In genomic region chr22:42615860-42616175, GRCh38 we compare ENCODE assay signal across 8 cellular contexts. TPM values are rescaled to one million over a fixed set of nuclear protein-coding genes. Genes with fewer than 3 reads are reported as not detected.
DNase-seq lines count a peak whose midpoint lies in the region; ATAC-seq and TF ChIP-seq lines count a peak whose summit lies in the region.
"Not testable (repeated sequence)": the region's sequence is repeated elsewhere in the genome, so short reads cannot be mapped to it uniquely, and the experiment has no call there.

No MANE protein-coding gene starts in this region.

- not testable (repeated sequence) for TF ChIP-seq CTCF in Calu3 (IDR thresholded peaks at IDR 0.05; ENCODE audit: unreplicated experiment); MM.1S (IDR thresholded peaks at IDR 0.05; ENCODE audit: low read length); MCF 10A (IDR thresholded peaks at IDR 0.05; ENCODE audit: unreplicated experiment); fibroblast of pulmonary artery (IDR thresholded peaks at IDR 0.05; ENCODE audit: low read length, missing control alignments); psoas muscle (IDR thresholded peaks at IDR 0.05); type B pancreatic cell (conservative IDR thresholded peaks at IDR 0.05)

- not testable (repeated sequence) for H3K9me2 ChIP-seq in MM.1S (replicated peaks; ENCODE audit: insufficient read depth, low read length)

- CTCF ChIA-PET in Calu3 (lab: Charles Lee) (interaction anchor here (0.7 to 1.9 kb wide), 2 partner anchors 44 to 252 kb away, joined by 3 to 7 read pairs; no protein-coding TSS in a partner anchor), MCF 10A (lab: Yijun Ruan, JAX) (interaction anchor here (0.8 kb wide), 1 partner anchor 102 kb away, joined by 3 read pairs; no protein-coding TSS in a partner anchor)

- not testable (repeated sequence) for H3K36me3 ChIP-seq in MM.1S (replicated peaks; ENCODE audit: insufficient read depth, low read length); mesendoderm (ENCODE audit: control insufficient read depth, insufficient read depth, low read length)
- H3K36me3 ChIP-seq in psoas muscle (ENCODE audit: insufficient read depth in 1 of 2, low read depth in 1 of 2), result peaks cover 0 to 23% of the 10 kb centered on the region in 2 donors

- BruUV-seq in Calu3 (replicated peaks; lab: Mats Ljungman, UMichigan); MCF 10A (replicated peaks; lab: Mats Ljungman, UMichigan): not testable (repeated sequence)

- H3K36me3 Mint-ChIP-seq in Calu3 (ENCODE audit: insufficient read depth, unreplicated experiment), result peaks cover 65% of the 10 kb centered on the region
- H3K36me3 Mint-ChIP-seq in activated CD4-positive, alpha-beta T cell treated with anti-CD3 and anti-CD28 coated beads, Interleukin-2, amount 10 ng/mL, durations not matched to agents 24 days and 14 days (ENCODE audit: low read depth), result peaks cover 24% of the 10 kb centered on the region
- peaks cover 42% of the 10 kb centered on the region for H3K36me3 Mint-ChIP-seq in MCF 10A (ENCODE audit: insufficient read depth, unreplicated experiment)
- H3K36me3 Mint-ChIP-seq in type B pancreatic cell, result not testable (repeated sequence)

- peak overlapping the region; percentile 92 for H3K27ac ChIP-seq in MM.1S (ENCODE audit: low read length)
- not testable (repeated sequence) for H3K27ac ChIP-seq in mesendoderm (ENCODE audit: low read depth, low read length)
- peak overlapping the region; percentile 92 for H3K27ac ChIP-seq in psoas muscle

- H3K27me3 ChIP-seq in MM.1S (replicated peaks; ENCODE audit: insufficient read depth, low read length); mesendoderm (ENCODE audit: insufficient read depth, low read length, poor library complexity); psoas muscle (ENCODE audit: insufficient read depth in 3 of 3, low read length in 2 of 3): not testable (repeated sequence)

- peaks cover 35% of the 10 kb centered on the region for H3K79me2 ChIP-seq in MM.1S (ENCODE audit: low read length)
- H3K79me2 ChIP-seq in mesendoderm (ENCODE audit: control insufficient read depth, insufficient read depth, low read length), result peaks cover 35% of the 10 kb centered on the region

- not testable (repeated sequence) for H4K8ac ChIP-seq in mesendoderm (ENCODE audit: low read depth, low read length)

- H2BK15ac ChIP-seq in mesendoderm (replicated peaks; ENCODE audit: low read depth), result not testable (repeated sequence)

- not testable (repeated sequence) for H3K9me3 Mint-ChIP-seq in Calu3 (ENCODE audit: low read depth, unreplicated experiment); activated CD4-positive, alpha-beta T cell treated with anti-CD3 and anti-CD28 coated beads, Interleukin-2, amount 10 ng/mL, durations not matched to agents 24 days and 14 days; MCF 10A (ENCODE audit: unreplicated experiment); type B pancreatic cell

- H3K23ac ChIP-seq in mesendoderm (ENCODE audit: low read length), result not testable (repeated sequence)

- H3K4ac ChIP-seq in mesendoderm (ENCODE audit: low read depth, low read length), result not testable (repeated sequence)

- not testable (repeated sequence) for DNase-seq in Calu3; MM.1S; activated CD4-positive, alpha-beta T cell treated with anti-CD3 and anti-CD28 coated beads, Interleukin-2, amount 10 ng/mL, durations not matched to agents 24 days and 14 days; MCF 10A (ENCODE audit: unreplicated experiment); fibroblast of pulmonary artery (ENCODE audit: low read depth); mesendoderm; type B pancreatic cell (ENCODE audit: extremely low spot score, unreplicated experiment)
- peak; percentile 47 to 77 for DNase-seq in psoas muscle

- H4K5ac ChIP-seq in mesendoderm (ENCODE audit: low read length), result not testable (repeated sequence)

- not testable (repeated sequence) for H3K4me1 ChIP-seq in MM.1S (ENCODE audit: low read length); mesendoderm (ENCODE audit: control insufficient read depth, low read depth, low read length)
- H3K4me1 ChIP-seq in psoas muscle, result peaks cover 36% of the 10 kb centered on the region

- H2AFZ ChIP-seq in MM.1S (ENCODE audit: low read length), result peak overlapping the region; percentile 31

- intact Hi-C loops in Calu3 (cut with micrococcal nuclease; ENCODE audit: unreplicated experiment); MCF 10A (cut with micrococcal nuclease): not testable (repeated sequence)
- intact Hi-C loops in activated CD4-positive, alpha-beta T cell treated with anti-CD3 and anti-CD28 coated beads, Interleukin-2, amount 10 ng/mL, durations not matched to agents 24 days and 14 days (cut with micrococcal nuclease), result loop anchor here (1.0 to 2.0 kb wide), 2 partner anchors 33 kb away; partner anchors contain the start of gene CYB5R3
- intact Hi-C loops in psoas muscle (cut with DNase I), result loop anchor here (5.0 kb wide), 2 partner anchors 71 to 81 kb away; no protein-coding TSS in a partner anchor

- not testable (repeated sequence) for H3K79me1 ChIP-seq in mesendoderm (ENCODE audit: low read length)

- H3K4me3 Mint-ChIP-seq in Calu3 (ENCODE audit: low read depth, unreplicated experiment), result peak overlapping the region; percentile 91
- peak overlapping the region; percentile 91 for H3K4me3 Mint-ChIP-seq in activated CD4-positive, alpha-beta T cell treated with anti-CD3 and anti-CD28 coated beads, Interleukin-2, amount 10 ng/mL, durations not matched to agents 24 days and 14 days
- peak overlapping the region; percentile 94 for H3K4me3 Mint-ChIP-seq in MCF 10A (ENCODE audit: unreplicated experiment)
- peak overlapping the region; percentile 96 for H3K4me3 Mint-ChIP-seq in type B pancreatic cell

- not testable (repeated sequence) for H2AK5ac ChIP-seq in mesendoderm (ENCODE audit: low read length)

- H3K27me3 Mint-ChIP-seq in Calu3 (ENCODE audit: unreplicated experiment); activated CD4-positive, alpha-beta T cell treated with anti-CD3 and anti-CD28 coated beads, Interleukin-2, amount 10 ng/mL, durations not matched to agents 24 days and 14 days; MCF 10A (ENCODE audit: insufficient read depth, unreplicated experiment); type B pancreatic cell: not testable (repeated sequence)

- H3K4me3 ChIP-seq in MM.1S (ENCODE audit: low read length) (peak overlapping the region; percentile 94), fibroblast of pulmonary artery (replicated peaks; ENCODE audit: low read depth, low read length) (peak overlapping the region; percentile 34), psoas muscle (peak overlapping the region; percentile 96)
- H3K4me3 ChIP-seq in mesendoderm (ENCODE audit: low read length), result not testable (repeated sequence)

- peaks cover 16% of the 10 kb centered on the region for H3F3A ChIP-seq in MM.1S (ENCODE audit: insufficient read depth, low read length)

- ATAC-seq in psoas muscle, result peak; percentile 22 to 49 (median 36)

- not testable (repeated sequence) for H2BK120ac ChIP-seq in mesendoderm (ENCODE audit: low read depth, low read length)

- peak overlapping the region; percentile 72 for H3K4me2 ChIP-seq in MM.1S (ENCODE audit: low read depth, low read length)
- not testable (repeated sequence) for H3K4me2 ChIP-seq in mesendoderm (ENCODE audit: low read length)

- H2BK5ac ChIP-seq in mesendoderm (ENCODE audit: low read length), result not testable (repeated sequence)

- not testable (repeated sequence) for H3K18ac ChIP-seq in mesendoderm (ENCODE audit: low read length)

- H3K9ac ChIP-seq in MM.1S (ENCODE audit: low read length) (peak overlapping the region; percentile 77), mesendoderm (ENCODE audit: low read length) (peak overlapping the region; percentile 17)

- H3K4me1 Mint-ChIP-seq in Calu3 (ENCODE audit: low read depth, unreplicated experiment) (peaks cover 41% of the 10 kb centered on the region), MCF 10A (ENCODE audit: insufficient read depth, unreplicated experiment) (peaks cover 34% of the 10 kb centered on the region), type B pancreatic cell (ENCODE audit: unreplicated experiment) (peaks cover 25% of the 10 kb centered on the region)
- H3K4me1 Mint-ChIP-seq in activated CD4-positive, alpha-beta T cell treated with anti-CD3 and anti-CD28 coated beads, Interleukin-2, amount 10 ng/mL, durations not matched to agents 24 days and 14 days, result peaks cover 37% of the 10 kb centered on the region

- not testable (repeated sequence) for H4K20me1 ChIP-seq in MM.1S (ENCODE audit: insufficient read depth, low read length)

- H3K56ac ChIP-seq in mesendoderm (ENCODE audit: low read length), result not testable (repeated sequence)

- not testable (repeated sequence) for H3K9me3 ChIP-seq in MM.1S (replicated peaks; ENCODE audit: insufficient read depth, low read length); psoas muscle

- WGBS in mesendoderm (ENCODE audit: extremely low coverage, insufficient coverage, low lambda C conversion rate), result no CpG with 5 or more reads among the region's 13 CpGs
- 8 to 10% (median 9%) methylated on average over 13 of the region's 13 CpGs for WGBS in psoas muscle, 3 donors

- H3K27ac Mint-ChIP-seq in Calu3 (ENCODE audit: unreplicated experiment) (peak overlapping the region; percentile 100), MCF 10A (ENCODE audit: low read depth, unreplicated experiment) (peak overlapping the region; percentile 100), type B pancreatic cell (peak overlapping the region; percentile 100)
- H3K27ac Mint-ChIP-seq in activated CD4-positive, alpha-beta T cell treated with anti-CD3 and anti-CD28 coated beads, Interleukin-2, amount 10 ng/mL, durations not matched to agents 24 days and 14 days, result peak overlapping the region; percentile 99

- POLR2A ChIA-PET in MCF 10A (lab: Yijun Ruan, JAX), result interaction anchor here (0.5 to 4.4 kb wide), 16 partner anchors 10 to 533 kb away, joined by 3 to 37 read pairs (median 8); partner anchors contain the start of genes ARFGAP3 and CYB5R3

RNA-seq across cellular contexts. Expression of gene POLDIP3, which starts 1.1 kb away (rescaled TPM):
- total RNA-seq in Calu3 (2022) (59.4 and 60.1 TPM in 2 replicates), MCF 10A (2022) (49.7 and 51.3 TPM in 2 replicates), psoas muscle (10 to 100 TPM; 30.6 to 47.1 (median 34.9) TPM), type B pancreatic cell (ENCODE audit: low replicate concordance) (75.6 and 86.9 TPM in 2 replicates)
- total RNA-seq in activated CD4-positive, alpha-beta T cell treated with anti-CD3 and anti-CD28 coated beads, Interleukin-2, amount 10 ng/mL, durations not matched to agents 24 days and 14 days, result 75.4 and 85.3 TPM in 2 replicates
- 48.7 TPM for polyA plus RNA-seq in mesendoderm (2013, experiment 1 of 2)
- 47.6 TPM for polyA plus RNA-seq in mesendoderm (2013, experiment 2 of 2)
- polyA plus RNA-seq in psoas muscle, result 10 to 100 TPM; 25.0 to 33.7 (median 26.5) TPM

RNA-seq across cellular contexts. Expression of gene ATP5MGL, which starts 24.6 kb away (rescaled TPM):
- 0.66 and 1.1 TPM in 2 replicates for total RNA-seq in Calu3 (2022)
- total RNA-seq in activated CD4-positive, alpha-beta T cell treated with anti-CD3 and anti-CD28 coated beads, Interleukin-2, amount 10 ng/mL, durations not matched to agents 24 days and 14 days, result 0.98 and 1.2 TPM in 2 replicates
- 0.83 and 1.1 TPM in 2 replicates for total RNA-seq in MCF 10A (2022)
- polyA plus RNA-seq in mesendoderm (2013, experiment 1 of 2), result not detected
- polyA plus RNA-seq in mesendoderm (2013, experiment 2 of 2), result not detected
- under 1 TPM in 3 of 4 donors, not detected in 1; 0.50 to 0.57 (median 0.55) TPM for total RNA-seq in psoas muscle
- under 1 TPM in 1 of 3 donors, not detected in 2; 0.04 TPM for polyA plus RNA-seq in psoas muscle
- total RNA-seq in type B pancreatic cell (ENCODE audit: low replicate concordance), result 0.86 and 1.1 TPM in 2 replicates

RNA-seq across cellular contexts. Expression of gene CYB5R3, which starts 33.4 kb away (rescaled TPM):
- 101 and 102 TPM in 2 replicates for total RNA-seq in Calu3 (2022)
- 76.2 and 77.0 TPM in 2 replicates for total RNA-seq in activated CD4-positive, alpha-beta T cell treated with anti-CD3 and anti-CD28 coated beads, Interleukin-2, amount 10 ng/mL, durations not matched to agents 24 days and 14 days
- 104 and 114 TPM in 2 replicates for total RNA-seq in MCF 10A (2022)
- 96.2 TPM for polyA plus RNA-seq in mesendoderm (2013, experiment 1 of 2)
- 99.0 TPM for polyA plus RNA-seq in mesendoderm (2013, experiment 2 of 2)
- total RNA-seq in psoas muscle, result 100 to 1,000 TPM; 120 to 208 (median 176) TPM
- 100 to 1,000 TPM; 130 to 230 (median 162) TPM for polyA plus RNA-seq in psoas muscle
- 89.3 and 102 TPM in 2 replicates for total RNA-seq in type B pancreatic cell (ENCODE audit: low replicate concordance)
